In genomic region chr5:53038196-53038847, GRCh38 we compare ENCODE assay signal across 18 cellular contexts. TPM values are rescaled to one million over a fixed set of nuclear protein-coding genes. Genes with fewer than 3 reads are reported as not detected.
DNase-seq lines count a peak whose midpoint lies in the region; ATAC-seq and TF ChIP-seq lines count a peak whose summit lies in the region.
"Had no signal": no experiment of that assay in that cellular context is flagged by ENCODE, and none has a peak within 500 bp of the region (broad histone marks: within the 10 kb centered on the region; RNA-seq: fewer than 3 reads in every experiment).

No MANE protein-coding gene starts in this region.

- BruUV-seq in MCF 10A (replicated peaks; lab: Mats Ljungman, UMichigan), result no TSS peak

- H3K4me1 ChIP-seq in prostate gland (replicated peaks), result no peaks in the 10 kb centered on the region

- DNase-seq in EL, result peak; percentile 29
- DNase-seq in HFFc6, result no peak
- peak; percentile 87 for DNase-seq in MCF 10A (ENCODE audit: unreplicated experiment)
- DNase-seq in kidney tubule cell (ENCODE audit: low spot score), result peak; percentile 40
- no peak for DNase-seq in activated T-helper 2 cell treated with anti-CD3 and anti-CD28 coated beads, Interferon-gamma antibody, Interleukin-2, Interleukin-4, amounts not matched to agents 10 μg/mL and 5 μg/mL and 100 μg/mL, durations not matched to agents 14 hours and 24 hours and 36 hours (ENCODE audit: low spot score)
- DNase-seq in prostate gland (ENCODE audit: low spot score), result no peak
- DNase-seq: activated gamma-delta T cell treated with Interleukin-2 at 50 U/mL for 16 hours, left colon, NCI-H2081 treated with DMSO at 0.1 percent for 48 hours, NCI-H526 treated with DMSO at 0.1 percent for 48 hours, ovary had no signal

- H3K4me1 Mint-ChIP-seq in HFFc6 (ENCODE audit: low read depth) (peaks cover 90% of the 10 kb centered on the region), MCF 10A (ENCODE audit: insufficient read depth, unreplicated experiment) (peaks cover 37% of the 10 kb centered on the region)
- H3K4me1 Mint-ChIP-seq in activated T-helper 2 cell treated with anti-CD3 and anti-CD28 coated beads, Interferon-gamma antibody, Interleukin-2, Interleukin-4, amounts not matched to agents 10 μg/mL and 5 μg/mL and 100 μg/mL, durations not matched to agents 14 hours and 24 hours and 36 hours (ENCODE audit: low read depth), result peaks cover 66% of the 10 kb centered on the region

- H3K9me3 Mint-ChIP-seq in HFFc6 (no peaks in the 10 kb centered on the region), MCF 10A (ENCODE audit: unreplicated experiment) (no peaks in the 10 kb centered on the region)
- H3K9me3 Mint-ChIP-seq in activated T-helper 2 cell treated with anti-CD3 and anti-CD28 coated beads, Interferon-gamma antibody, Interleukin-2, Interleukin-4, amounts not matched to agents 10 μg/mL and 5 μg/mL and 100 μg/mL, durations not matched to agents 14 hours and 24 hours and 36 hours, result no peaks in the 10 kb centered on the region
- H3K9me3 Mint-ChIP-seq: dendritic cell treated with granulocyte-macrophage colony-stimulating factor and Interleukin-4, amounts not matched to agents 40 ng/mL and 50 ng/mL, for 4 days; T-helper 1 cell treated with Interleukin-12 subunit alpha and Interleukin-12 subunit beta and Interleukin-4 antibody, amounts not matched to agents 30 μg/mL and 1 μg/mL, for 36 hours had no signal

- 0 out of 2 replicates have a peak, but pooled peaks cover 3% of the 10 kb centered on the region for H3K27me3 Mint-ChIP-seq in HFFc6 (ENCODE audit: insufficient read depth)
- H3K27me3 Mint-ChIP-seq in MCF 10A (ENCODE audit: insufficient read depth, unreplicated experiment), result no peaks in the 10 kb centered on the region
- no peaks in the 10 kb centered on the region for H3K27me3 Mint-ChIP-seq in activated T-helper 2 cell treated with anti-CD3 and anti-CD28 coated beads, Interferon-gamma antibody, Interleukin-2, Interleukin-4, amounts not matched to agents 10 μg/mL and 5 μg/mL and 100 μg/mL, durations not matched to agents 14 hours and 24 hours and 36 hours (ENCODE audit: low read depth)
- H3K27me3 Mint-ChIP-seq: dendritic cell treated with granulocyte-macrophage colony-stimulating factor and Interleukin-4, amounts not matched to agents 40 ng/mL and 50 ng/mL, for 4 days had no signal

- no peaks in the 10 kb centered on the region for H3K9me3 ChIP-seq in prostate gland
- H3K9me3 ChIP-seq: BLaER1, HAP-1, ovary, tibial nerve had no signal

- no peaks in the 10 kb centered on the region for H3K36me3 ChIP-seq in prostate gland
- H3K36me3 ChIP-seq: BLaER1, HAP-1, ovary, tibial nerve had no signal

- no peak for TF ChIP-seq POLR2A in prostate gland (IDR thresholded peaks at IDR 0.05)

- intact Hi-C loops in MCF 10A (cut with micrococcal nuclease) (no loop called here), prostate gland (cut with DNase I) (no loop called here)
- intact Hi-C loops in activated T-helper 2 cell treated with anti-CD3 and anti-CD28 coated beads, Interferon-gamma antibody, Interleukin-2, Interleukin-4, amounts not matched to agents 10 μg/mL and 5 μg/mL and 100 μg/mL, durations not matched to agents 14 hours and 24 hours and 36 hours (cut with micrococcal nuclease), result no loop called here

- no peak overlapping the region for H3K4me3 ChIP-seq in prostate gland
- H3K4me3 ChIP-seq: BLaER1, HAP-1, ovary, tibial nerve had no signal

- POLR2A ChIA-PET in MCF 10A (lab: Yijun Ruan, JAX), result interaction anchor here (0.6 to 3.4 kb wide), 9 partner anchors 11 to 429 kb away, joined by 3 to 26 read pairs (median 6); partner anchors contain the start of gene ITGA2

- H3K27ac Mint-ChIP-seq in HFFc6 (peak overlapping the region; percentile 80), MCF 10A (ENCODE audit: low read depth, unreplicated experiment) (peak overlapping the region; percentile 76)
- H3K27ac Mint-ChIP-seq in activated T-helper 2 cell treated with anti-CD3 and anti-CD28 coated beads, Interferon-gamma antibody, Interleukin-2, Interleukin-4, amounts not matched to agents 10 μg/mL and 5 μg/mL and 100 μg/mL, durations not matched to agents 14 hours and 24 hours and 36 hours, result no peak overlapping the region
- H3K27ac Mint-ChIP-seq: dendritic cell treated with granulocyte-macrophage colony-stimulating factor and Interleukin-4, amounts not matched to agents 40 ng/mL and 50 ng/mL, for 4 days had no signal

- CTCF ChIA-PET in MCF 10A (lab: Yijun Ruan, JAX), result interaction anchor here (0.5 to 2.5 kb wide), 7 partner anchors 15 to 224 kb away, joined by 3 to 10 read pairs (median 4); no protein-coding TSS in a partner anchor

- TF ChIP-seq CTCF in HFFc6 (IDR thresholded peaks at IDR 0.05) (no peak), MCF 10A (IDR thresholded peaks at IDR 0.05; ENCODE audit: unreplicated experiment) (no peak), prostate gland (IDR thresholded peaks at IDR 0.05) (no peak)

- H3K27ac ChIP-seq in prostate gland, result no peak overlapping the region
- H3K27ac ChIP-seq: BLaER1, ovary had no signal

- WGBS in prostate gland, result 63% methylated on average over 5 of the region's 5 CpGs

- H3K4me3 Mint-ChIP-seq in HFFc6 (peak overlapping the region; percentile 64; the same call in 1 of the 2 replicates), MCF 10A (ENCODE audit: unreplicated experiment) (peak overlapping the region; percentile 22)
- H3K4me3 Mint-ChIP-seq in activated T-helper 2 cell treated with anti-CD3 and anti-CD28 coated beads, Interferon-gamma antibody, Interleukin-2, Interleukin-4, amounts not matched to agents 10 μg/mL and 5 μg/mL and 100 μg/mL, durations not matched to agents 14 hours and 24 hours and 36 hours (ENCODE audit: low read depth), result no peak overlapping the region
- H3K4me3 Mint-ChIP-seq: dendritic cell treated with granulocyte-macrophage colony-stimulating factor and Interleukin-4, amounts not matched to agents 40 ng/mL and 50 ng/mL, for 4 days; T-helper 1 cell treated with Interleukin-12 subunit alpha and Interleukin-12 subunit beta and Interleukin-4 antibody, amounts not matched to agents 30 μg/mL and 1 μg/mL, for 36 hours had no signal

- H3K36me3 Mint-ChIP-seq in HFFc6 (ENCODE audit: low read depth) (peaks cover 27% of the 10 kb centered on the region), MCF 10A (ENCODE audit: insufficient read depth, unreplicated experiment) (peaks cover 5% of the 10 kb centered on the region)
- H3K36me3 Mint-ChIP-seq in activated T-helper 2 cell treated with anti-CD3 and anti-CD28 coated beads, Interferon-gamma antibody, Interleukin-2, Interleukin-4, amounts not matched to agents 10 μg/mL and 5 μg/mL and 100 μg/mL, durations not matched to agents 14 hours and 24 hours and 36 hours (ENCODE audit: low read depth), result peaks cover 16% of the 10 kb centered on the region

- H3K27me3 ChIP-seq in prostate gland (replicated peaks; ENCODE audit: insufficient read depth), result no peaks in the 10 kb centered on the region
- H3K27me3 ChIP-seq: BLaER1, ovary, tibial nerve had no signal

- no peak for ATAC-seq in HG03095 (IDR thresholded peaks at IDR 0.05; ENCODE audit: unreplicated experiment)
- ATAC-seq: HepG2, left colon had no signal

RNA-seq across cellular contexts. Expression of gene ITGA2, which starts 49.2 kb away (rescaled TPM):
- total RNA-seq in HFFc6 (2021; fragmentation: NEBNext Ultra II Directional; extraction: Animal tissue kit (Norgen Biotek cat#: 25700)), result 10 to 100 TPM; 42.9 to 76.6 (median 50.5) TPM
- total RNA-seq in MCF 10A (2022) (14.1 and 16.8 TPM in 2 replicates), prostate gland (10 to 100 TPM in 1 of 2 donors, 1 to 10 TPM in 1; 6.4 to 21.5 TPM)
- total RNA-seq in activated T-helper 2 cell treated with anti-CD3 and anti-CD28 coated beads, Interferon-gamma antibody, Interleukin-2, Interleukin-4, amounts not matched to agents 10 μg/mL and 5 μg/mL and 100 μg/mL, durations not matched to agents 14 hours and 24 hours and 36 hours, result 1.4 and 1.5 TPM in 2 replicates

Comparison
In these comparisons a context has a peak if more than half of its experiments do, and no peak if none do; other contexts are left out.
1. DNase-seq: peak in EL (single experiment), MCF 10A (single experiment) and kidney tubule cell (single experiment); none in HFFc6 (single experiment), activated T-helper 2 cell treated with anti-CD3 and anti-CD28 coated beads, Interferon-gamma antibody, Interleukin-2, Interleukin-4, amounts not matched to agents 10 μg/mL and 5 μg/mL and 100 μg/mL, durations not matched to agents 14 hours and 24 hours and 36 hours (single experiment) and prostate gland (single experiment).